1 cellular context compared by ENCODE assay signal in genomic region chr6:167824591-167825041, GRCh38.
A peak's percentile ranks its signal among the peaks of the same experiment; 100 is the strongest.
TF ChIP-seq lines count a peak whose summit lies in the region.

No MANE protein-coding gene starts in this region.

TF ChIP-seq in K562, 482 proteins besides CTCF, POLR2A, EP300 and RAD21 (continued from another document):
- TF ChIP-seq MGA (IDR thresholded peaks at IDR 0.05) (peak; percentile 42), MYC (IDR thresholded peaks at IDR 0.05; ENCODE audit: low read depth, low read length) (0 out of 2 replicates have a peak, but pooled peaks have one; percentile 23), MYC (CRISPR knock-in tag; IDR thresholded peaks at IDR 0.05; ENCODE audit: borderline replicate concordance, low read depth) (no peak), ZNF197 (CRISPR knock-in tag; IDR thresholded peaks at IDR 0.05; ENCODE audit: low read depth) (no peak)
